In the genomic region with DNA sequence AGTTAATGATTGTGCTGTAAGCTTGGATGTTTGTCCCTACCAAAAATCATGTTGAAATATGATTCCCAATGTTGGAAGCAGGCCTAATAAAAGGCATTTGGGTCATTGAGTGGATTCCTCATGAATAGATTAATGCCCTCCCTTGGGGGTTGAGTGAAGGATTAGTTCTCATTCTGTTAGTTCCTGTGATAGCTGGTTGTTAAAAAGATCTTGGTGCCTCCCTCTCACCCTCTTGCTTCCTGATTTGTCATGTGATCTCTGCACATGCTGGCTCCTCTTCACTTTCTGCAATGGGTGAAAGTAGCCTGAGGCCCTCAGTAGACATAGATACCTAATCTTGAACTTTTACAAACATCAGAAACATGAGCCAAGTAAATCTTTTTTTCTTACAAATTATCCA, we compare ENCODE assay signal across 16 cellular contexts.
"Had no signal": no experiment of that assay in that cellular context is flagged by ENCODE, and none has a peak within 500 bp of the region (broad histone marks: within the 10 kb centered on the region; RNA-seq: fewer than 3 reads in every experiment).

No MANE protein-coding gene starts in this region.

- H2AFZ ChIP-seq: neural progenitor cell had no signal

- ATAC-seq: activated CD4-positive, alpha-beta T cell treated with anti-CD3 and anti-CD28 coated beads for 36 hours; effector memory CD8-positive, alpha-beta T cell; naive thymus-derived CD4-positive, alpha-beta T cell; psoas muscle; right cardiac atrium; stimulated activated naive CD8-positive, alpha-beta T cell treated with anti-CD3 and anti-CD28 coated beads, Interleukin-15, Interleukin-2, amounts not matched to agents 100 U/mL and 50 U/mL, for 24 hours had no signal

- H3K9ac ChIP-seq: neural progenitor cell had no signal

- FAIRE-seq: TTC549 had no signal

- DNase-seq: activated CD4-positive, alpha-beta T cell treated with anti-CD3 and anti-CD28 coated beads for 36 hours; activated CD4-positive, alpha-beta T cell treated with anti-CD3 and anti-CD28 coated beads, Interleukin-2, amount 50 U/mL, for 48 hours; amniotic stem cell; dermis blood vessel endothelial cell; effector memory CD8-positive, alpha-beta T cell; esophagus squamous epithelium; mesenchymal stem cell; naive thymus-derived CD4-positive, alpha-beta T cell; psoas muscle; right cardiac atrium; stimulated activated naive CD8-positive, alpha-beta T cell treated with anti-CD3 and anti-CD28 coated beads, Interleukin-15, Interleukin-2, amounts not matched to agents 100 U/mL and 50 U/mL, for 24 hours; substantia nigra; tibial artery had no signal

- H3K36me3 ChIP-seq: cardiac muscle cell, esophagus squamous epithelium, tibial artery had no signal

- H3K4me1 ChIP-seq: esophagus squamous epithelium, neural progenitor cell, tibial artery had no signal

- H3K27me3 ChIP-seq: cardiac muscle cell, esophagus squamous epithelium, neural progenitor cell, tibial artery had no signal

- H3K4me2 ChIP-seq: neural progenitor cell had no signal

- H3K4me3 ChIP-seq: cardiac muscle cell, esophagus squamous epithelium, neural progenitor cell, psoas muscle, tibial artery had no signal

- H3K27ac ChIP-seq: cardiac muscle cell, esophagus squamous epithelium, neural progenitor cell, psoas muscle, tibial artery had no signal
